1 cellular context compared by ENCODE assay signal in the genomic region with DNA sequence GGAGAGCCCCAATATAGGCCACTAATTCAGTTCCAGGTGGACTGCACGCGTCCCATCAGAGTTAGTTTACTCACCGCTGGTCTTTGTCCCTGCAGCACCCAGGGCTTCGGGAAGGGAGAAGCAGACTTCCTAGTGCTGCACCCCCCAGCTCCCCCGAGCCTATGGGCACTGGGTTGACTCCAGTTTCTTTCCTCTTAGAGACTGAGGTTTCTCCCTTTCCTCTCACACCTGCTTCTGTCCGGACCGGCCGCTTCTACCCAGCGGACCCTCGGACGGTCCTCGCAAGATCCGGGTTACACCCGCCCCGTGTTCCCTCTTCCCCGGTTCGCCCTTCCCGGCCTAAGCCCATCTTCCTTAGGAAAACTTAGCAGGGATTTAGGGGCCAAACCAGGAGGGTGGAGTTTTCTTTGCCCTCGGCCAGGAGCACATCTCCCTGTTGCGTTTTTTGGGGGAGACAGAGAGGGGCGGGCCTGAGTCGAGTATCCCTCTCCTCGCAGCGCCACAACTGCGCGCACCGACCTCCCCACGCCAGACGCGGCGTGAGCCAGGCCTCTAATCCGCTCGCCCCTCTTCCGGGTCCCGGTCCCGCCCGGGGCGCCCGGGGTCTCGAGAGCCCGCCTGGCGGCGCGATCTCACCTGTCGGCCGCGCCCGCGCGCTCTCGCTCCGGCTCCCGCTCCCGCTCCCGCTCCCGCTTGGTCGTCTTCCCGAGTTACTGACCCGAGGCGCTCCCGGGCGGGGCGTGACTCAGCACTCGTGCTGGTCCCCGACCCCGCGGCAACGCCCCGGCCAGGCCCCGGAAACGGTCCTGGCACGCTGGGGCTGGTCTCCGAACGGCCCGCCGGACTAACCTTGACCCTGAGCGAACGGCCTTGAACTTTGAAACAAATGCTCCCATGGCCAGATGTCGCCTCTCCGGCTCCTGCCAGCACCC.
TF ChIP-seq lines count a peak whose summit lies in the region.

Gene AIFM2 (minus strand): TSS at position 728 of the 932 bp plus-strand sequence. CDS start 8,741 bp downstream, outside the sequence.

TF ChIP-seq in HEK293, 187 proteins besides CTCF, POLR2A, EP300 and RAD21 (continued from another document and continues in another):
- TF ChIP-seq ZNF280D (tag by site-specific recombination; IDR thresholded peaks at IDR 0.05), result no peak
- peak; percentile 69 for TF ChIP-seq SP7 (tag by site-specific recombination; IDR thresholded peaks at IDR 0.05)
- TF ChIP-seq ZNF747 (tag by site-specific recombination; IDR thresholded peaks at IDR 0.05), result no peak
- no peak for TF ChIP-seq ZNF571 (tag by site-specific recombination; IDR thresholded peaks at IDR 0.05)
- peak; percentile 60; the same call in 1 of the 2 replicates for TF ChIP-seq KLF16 (tag by site-specific recombination; IDR thresholded peaks at IDR 0.05)
- peak; percentile 95 for TF ChIP-seq KLF10 (tag by site-specific recombination; IDR thresholded peaks at IDR 0.05)
- peak; percentile 36; the same call in 1 of the 2 replicates for TF ChIP-seq ZNF610 (tag by site-specific recombination; IDR thresholded peaks at IDR 0.05; ENCODE audit: borderline replicate concordance)
- TF ChIP-seq ATF2 (tag by site-specific recombination; IDR thresholded peaks at IDR 0.05; ENCODE audit: low read depth), result no peak
- no peak for TF ChIP-seq ZNF146 (tag by site-specific recombination; IDR thresholded peaks at IDR 0.05)
- no peak for TF ChIP-seq ZNF654 (tag by site-specific recombination; IDR thresholded peaks at IDR 0.05; ENCODE audit: low read depth)
- TF ChIP-seq ZIC2 (tag by site-specific recombination; IDR thresholded peaks at IDR 0.05), result no peak
- 0 out of 2 replicates have a peak, but pooled peaks have one; percentile 21 for TF ChIP-seq ZBTB11 (tag by site-specific recombination; conservative IDR thresholded peaks at IDR 0.05; ENCODE audit: low read depth)
- no peak for TF ChIP-seq ZNF324 (tag by site-specific recombination; IDR thresholded peaks at IDR 0.05)
- TF ChIP-seq ZNF366 (tag by site-specific recombination; conservative IDR thresholded peaks at IDR 0.05), result no peak
- TF ChIP-seq, protein P1, sequence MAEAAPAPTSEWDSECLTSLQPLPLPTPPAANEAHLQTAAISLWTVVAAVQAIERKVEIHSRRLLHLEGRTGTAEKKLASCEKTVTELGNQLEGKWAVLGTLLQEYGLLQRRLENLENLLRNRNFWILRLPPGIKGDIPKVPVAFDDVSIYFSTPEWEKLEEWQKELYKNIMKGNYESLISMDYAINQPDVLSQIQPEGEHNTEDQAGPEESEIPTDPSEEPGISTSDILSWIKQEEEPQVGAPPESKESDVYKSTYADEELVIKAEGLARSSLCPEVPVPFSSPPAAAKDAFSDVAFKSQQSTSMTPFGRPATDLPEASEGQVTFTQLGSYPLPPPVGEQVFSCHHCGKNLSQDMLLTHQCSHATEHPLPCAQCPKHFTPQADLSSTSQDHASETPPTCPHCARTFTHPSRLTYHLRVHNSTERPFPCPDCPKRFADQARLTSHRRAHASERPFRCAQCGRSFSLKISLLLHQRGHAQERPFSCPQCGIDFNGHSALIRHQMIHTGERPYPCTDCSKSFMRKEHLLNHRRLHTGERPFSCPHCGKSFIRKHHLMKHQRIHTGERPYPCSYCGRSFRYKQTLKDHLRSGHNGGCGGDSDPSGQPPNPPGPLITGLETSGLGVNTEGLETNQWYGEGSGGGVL (tag by site-specific recombination; IDR thresholded peaks at IDR 0.05), result peak; percentile 76
- TF ChIP-seq ZNF426 (tag by site-specific recombination; IDR thresholded peaks at IDR 0.05), result no peak
- TF ChIP-seq ZNF211 (tag by site-specific recombination; IDR thresholded peaks at IDR 0.05; ENCODE audit: low read depth), result no peak
- no peak for TF ChIP-seq ZNF138 (tag by site-specific recombination; IDR thresholded peaks at IDR 0.05; ENCODE audit: borderline replicate concordance)
- no peak for TF ChIP-seq ZNF112 (tag by site-specific recombination; IDR thresholded peaks at IDR 0.05)
- peak; percentile 73 for TF ChIP-seq SP2 (tag by site-specific recombination; IDR thresholded peaks at IDR 0.05)
- TF ChIP-seq KLF9 (tag by site-specific recombination; IDR thresholded peaks at IDR 0.05; ENCODE audit: low read depth), result peak; percentile 75
- TF ChIP-seq ZNF433 (tag by site-specific recombination; IDR thresholded peaks at IDR 0.05; ENCODE audit: low read depth), result no peak
- peak; percentile 81 for TF ChIP-seq BCL11A (tag by site-specific recombination; IDR thresholded peaks at IDR 0.05; ENCODE audit: low read depth)
- TF ChIP-seq ZNF133 (tag by site-specific recombination; IDR thresholded peaks at IDR 0.05), result no peak
- no peak for TF ChIP-seq ZNF514 (tag by site-specific recombination; IDR thresholded peaks at IDR 0.05)
- TF ChIP-seq ZNF473 (tag by site-specific recombination; IDR thresholded peaks at IDR 0.05), result no peak
- no peak for TF ChIP-seq ZSCAN23 (tag by site-specific recombination; IDR thresholded peaks at IDR 0.05)
- no peak for TF ChIP-seq MZF1 (tag by site-specific recombination; IDR thresholded peaks at IDR 0.05; ENCODE audit: borderline replicate concordance)
- no peak for TF ChIP-seq ZNF707 (tag by site-specific recombination; IDR thresholded peaks at IDR 0.05)
- TF ChIP-seq ZNF701 (tag by site-specific recombination; IDR thresholded peaks at IDR 0.05), result no peak
- TF ChIP-seq ZNF114 (tag by site-specific recombination; IDR thresholded peaks at IDR 0.05), result no peak
- no peak for TF ChIP-seq ZBTB1 (tag by site-specific recombination; IDR thresholded peaks at IDR 0.05)
- TF ChIP-seq SCRT1 (tag by site-specific recombination; IDR thresholded peaks at IDR 0.05; ENCODE audit: borderline replicate concordance), result no peak
- peak; percentile 37; the same call in 1 of the 2 replicates for TF ChIP-seq ZBTB10 (tag by site-specific recombination; IDR thresholded peaks at IDR 0.05)
- TF ChIP-seq ZNF558 (tag by site-specific recombination; IDR thresholded peaks at IDR 0.05), result no peak
- no peak for TF ChIP-seq ZNF768 (tag by site-specific recombination; IDR thresholded peaks at IDR 0.05)
- TF ChIP-seq ZNF544 (tag by site-specific recombination; IDR thresholded peaks at IDR 0.05), result no peak
- no peak for TF ChIP-seq ZNF26 (tag by site-specific recombination; IDR thresholded peaks at IDR 0.05)
- no peak for TF ChIP-seq ZNF791 (tag by site-specific recombination; IDR thresholded peaks at IDR 0.05)
- no peak for TF ChIP-seq GLIS2 (tag by site-specific recombination; IDR thresholded peaks at IDR 0.05)
- TF ChIP-seq, protein P2, sequence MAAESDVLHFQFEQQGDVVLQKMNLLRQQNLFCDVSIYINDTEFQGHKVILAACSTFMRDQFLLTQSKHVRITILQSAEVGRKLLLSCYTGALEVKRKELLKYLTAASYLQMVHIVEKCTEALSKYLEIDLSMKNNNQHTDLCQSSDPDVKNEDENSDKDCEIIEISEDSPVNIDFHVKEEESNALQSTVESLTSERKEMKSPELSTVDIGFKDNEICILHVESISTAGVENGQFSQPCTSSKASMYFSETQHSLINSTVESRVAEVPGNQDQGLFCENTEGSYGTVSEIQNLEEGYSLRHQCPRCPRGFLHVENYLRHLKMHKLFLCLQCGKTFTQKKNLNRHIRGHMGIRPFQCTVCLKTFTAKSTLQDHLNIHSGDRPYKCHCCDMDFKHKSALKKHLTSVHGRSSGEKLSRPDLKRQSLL (tag by site-specific recombination; IDR thresholded peaks at IDR 0.05), result peak; percentile 93
- TF ChIP-seq, protein P3, sequence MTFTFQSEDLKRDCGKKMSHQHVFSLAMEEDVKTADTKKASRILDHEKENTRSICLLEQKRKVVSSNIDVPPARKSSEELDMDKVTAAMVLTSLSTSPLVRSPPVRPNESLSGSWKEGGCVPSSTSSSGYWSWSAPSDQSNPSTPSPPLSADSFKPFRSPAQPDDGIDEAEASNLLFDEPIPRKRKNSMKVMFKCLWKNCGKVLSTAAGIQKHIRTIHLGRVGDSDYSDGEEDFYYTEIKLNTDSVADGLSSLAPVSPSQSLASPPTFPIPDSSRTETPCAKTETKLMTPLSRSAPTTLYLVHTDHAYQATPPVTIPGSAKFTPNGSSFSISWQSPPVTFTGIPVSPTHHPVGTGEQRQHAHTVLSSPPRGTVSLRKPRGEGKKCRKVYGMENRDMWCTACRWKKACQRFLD (tag by site-specific recombination; IDR thresholded peaks at IDR 0.05), result no peak
